Comparison of ENCODE assay signal across 21 cellular contexts in genomic region chr13:110689041-110689440, GRCh38. TPM values are rescaled to one million over a fixed set of nuclear protein-coding genes. Genes with fewer than 3 reads are reported as not detected.
DNase-seq lines count a peak whose midpoint lies in the region; ATAC-seq, FAIRE-seq and TF ChIP-seq lines count a peak whose summit lies in the region.
"Had no signal": no experiment of that assay in that cellular context is flagged by ENCODE, and none has a peak within 500 bp of the region (broad histone marks: within the 10 kb centered on the region; RNA-seq: fewer than 3 reads in every experiment).

No MANE protein-coding gene starts in this region.

- DNase-seq in activated T-cell treated with anti-CD3 and anti-CD28 coated beads, Interleukin-2, amount 50 U/mL, for 24 hours, result no peak
- no peak for DNase-seq in activated T-cell treated with anti-CD3 and anti-CD28 coated beads, Interleukin-2, amount 50 U/mL, for 48 hours
- DNase-seq in WERI-Rb-1 (peak; percentile 5), H1 (ENCODE audit: low read depth in 1 of 2, low spot score in 2 of 2) (no peak), AML-193 (lab: John Stamatoyannopoulos, UW) (no peak), middle frontal gyrus (ENCODE audit: extremely low spot score, low spot score) (no peak)
- DNase-seq in stimulated activated effector memory CD8-positive, alpha-beta T cell treated with anti-CD3 and anti-CD28 coated beads, Interleukin-12 subunit alpha, Interleukin-12 subunit beta, amount 100 ng/mL, for 72 hours (ENCODE audit: low spot score in 2 of 2), result no peak
- DNase-seq: 8988T; BE2C; C1 segment of cervical spinal cord; CD4-positive, CD25-positive, alpha-beta regulatory T cell; CD8-positive, alpha-beta memory T cell; COR-L47; DMS 273 treated with DMSO at 0.1 percent for 48 hours; DMS53; DND-41; EL; IMR-90 had no signal

- H2BK20ac ChIP-seq in H1 (ENCODE audit: low read length), result no peak overlapping the region

- H3K4ac ChIP-seq in H1 (replicated peaks; ENCODE audit: insufficient read length, low read depth, low read length), result no peak overlapping the region

- H2AK5ac ChIP-seq in H1 (ENCODE audit: low read depth, low read length), result no peak overlapping the region

- ATAC-seq in stimulated activated effector memory CD8-positive, alpha-beta T cell treated with anti-CD3 and anti-CD28 coated beads, Interleukin-12 subunit alpha, Interleukin-12 subunit beta, amount 100 ng/mL, for 72 hours, result no peak
- ATAC-seq: GM12878 had no signal

- CTCF ChIA-PET in H1 (lab: Charles Lee; ENCODE audit: partially characterized antibody), result interaction anchor here (0.6 to 3.0 kb wide), 7 partner anchors 9 to 620 kb away, joined by 3 to 11 read pairs (median 4); no protein-coding TSS in a partner anchor

- H3K4me1 ChIP-seq in H1 (replicated peaks in 1 of 4; ENCODE audit: control insufficient read depth in 3 of 4, insufficient read depth in 4 of 4, low read length in 3 of 4), result no peaks in the 10 kb centered on the region
- H3K4me1 ChIP-seq: BE2C, HAP-1 had no signal

- 0 out of 2 replicates have a peak overlapping the region, but pooled peaks have one; percentile 14 for H4K8ac ChIP-seq in H1 (ENCODE audit: extremely low read depth, insufficient read depth, low read length)

- no peak overlapping the region for H4K5ac ChIP-seq in H1 (ENCODE audit: insufficient read length, low read depth, low read length)

- no peak overlapping the region for H2BK5ac ChIP-seq in H1 (ENCODE audit: low read depth, low read length)

- peaks cover 83% of the 10 kb centered on the region for H3K36me3 Mint-ChIP-seq in activated T-cell treated with anti-CD3 and anti-CD28 coated beads, Interleukin-2, amount 50 U/mL, for 24 hours (ENCODE audit: low read depth)
- peaks cover 81% of the 10 kb centered on the region for H3K36me3 Mint-ChIP-seq in stimulated activated effector memory CD8-positive, alpha-beta T cell treated with anti-CD3 and anti-CD28 coated beads, Interleukin-12 subunit alpha, Interleukin-12 subunit beta, amount 100 ng/mL, for 72 hours

- H3K27ac Mint-ChIP-seq in activated T-cell treated with anti-CD3 and anti-CD28 coated beads, Interleukin-2, amount 50 U/mL, for 24 hours, result peak overlapping the region; percentile 18
- H3K27ac Mint-ChIP-seq in stimulated activated effector memory CD8-positive, alpha-beta T cell treated with anti-CD3 and anti-CD28 coated beads, Interleukin-12 subunit alpha, Interleukin-12 subunit beta, amount 100 ng/mL, for 72 hours, result peak overlapping the region; percentile 20

- no peak overlapping the region for H2BK15ac ChIP-seq in H1 (ENCODE audit: low read length)

- H2BK12ac ChIP-seq in H1 (ENCODE audit: low read depth, low read length), result no peak overlapping the region

- no peaks in the 10 kb centered on the region for H3K9me3 Mint-ChIP-seq in activated T-cell treated with anti-CD3 and anti-CD28 coated beads, Interleukin-2, amount 50 U/mL, for 24 hours
- no peaks in the 10 kb centered on the region for H3K9me3 Mint-ChIP-seq in stimulated activated effector memory CD8-positive, alpha-beta T cell treated with anti-CD3 and anti-CD28 coated beads, Interleukin-12 subunit alpha, Interleukin-12 subunit beta, amount 100 ng/mL, for 72 hours
- H3K9me3 Mint-ChIP-seq: CD4-positive, CD25-positive, alpha-beta regulatory T cell; CD8-positive, alpha-beta memory T cell had no signal

- H3K79me2 ChIP-seq in H1 (ENCODE audit: control insufficient read depth in 1 of 2, insufficient read depth in 2 of 2, low read length in 2 of 2), result no peaks in the 10 kb centered on the region

- H2AFZ ChIP-seq in H1 (ENCODE audit: low read length), result no peak overlapping the region

- TF ChIP-seq CTCF in WERI-Rb-1 (IDR thresholded peaks at IDR 0.05; ENCODE audit: low read depth, low read length) (no peak), H1 (IDR thresholded peaks at IDR 0.05; ENCODE audit: control extremely low read depth in 1 of 3, insufficient read depth in 1 of 3, low read depth in 1 of 3, low read length in 3 of 3) (no peak)

- no peak overlapping the region for H4K91ac ChIP-seq in H1 (replicated peaks; ENCODE audit: insufficient read length, low read length)

- TF ChIP-seq RAD21 in H1 (IDR thresholded peaks at IDR 0.05 in 1 of 2, conservative IDR thresholded peaks at IDR 0.05 in 1 of 2; ENCODE audit: low read depth in 2 of 2, low read length in 2 of 2), result no peak

- no peak overlapping the region for H3K18ac ChIP-seq in H1 (ENCODE audit: extremely low read depth, low read length)

- H3K9me3 ChIP-seq in WERI-Rb-1 (ENCODE audit: severe bottlenecking) (no peaks in the 10 kb centered on the region), H1 (ENCODE audit: insufficient read depth in 2 of 2, low read depth in 1 of 2, low read length in 1 of 2) (no peaks in the 10 kb centered on the region)
- H3K9me3 ChIP-seq: BE2C, HAP-1 had no signal

- WGBS in H1 (ENCODE audit: extremely low coverage in 1 of 2, insufficient coverage in 1 of 2, insufficient read length in 1 of 2, insufficient replicate concordance in 2 of 2, low coverage in 1 of 2, low lambda C conversion rate in 2 of 2, missing lambda C conversion rate in 1 of 2), 2 experiments, result 89% methylated on average over 9 of the region's 9 CpGs; no CpG with 5 or more reads in 1 of the 2 experiments

- H3K27ac ChIP-seq in WERI-Rb-1 (no peak overlapping the region), H1 (ENCODE audit: low read depth, low read length) (no peak overlapping the region)
- H3K27ac ChIP-seq: HL-60 had no signal

- POLR2A ChIA-PET in H1 (lab: Charles Lee; ENCODE audit: partially characterized antibody), result interaction anchor here (1.2 to 7.1 kb wide), 2 partner anchors 16 to 226 kb away, joined by 3 to 43 read pairs; partner anchors contain the start of gene CARS2

- H3K4me3 Mint-ChIP-seq in activated T-cell treated with anti-CD3 and anti-CD28 coated beads, Interleukin-2, amount 50 U/mL, for 24 hours, result no peak overlapping the region
- H3K4me3 Mint-ChIP-seq in stimulated activated effector memory CD8-positive, alpha-beta T cell treated with anti-CD3 and anti-CD28 coated beads, Interleukin-12 subunit alpha, Interleukin-12 subunit beta, amount 100 ng/mL, for 72 hours, result no peak overlapping the region
- H3K4me3 Mint-ChIP-seq: CD4-positive, CD25-positive, alpha-beta regulatory T cell; CD8-positive, alpha-beta memory T cell had no signal

- H3K23me2 ChIP-seq in H1 (ENCODE audit: low read depth, low read length), result no peaks in the 10 kb centered on the region; the same call in 1 of the 2 replicates

- no peak overlapping the region for H3K14ac ChIP-seq in H1 (ENCODE audit: insufficient read length)

- TF ChIP-seq POLR2A in H1 (IDR thresholded peaks at IDR 0.05; ENCODE audit: control extremely low read depth in 1 of 2, low read depth in 2 of 2, low read length in 2 of 2), result no peak

- no peak overlapping the region for H3K4me2 ChIP-seq in H1 (ENCODE audit: insufficient read depth in 1 of 2, low read depth in 2 of 2, low read length in 2 of 2)

- H3K27me3 ChIP-seq in WERI-Rb-1 (ENCODE audit: insufficient read depth, low read depth, severe bottlenecking), result no peaks in the 10 kb centered on the region
- no peaks in the 10 kb centered on the region for H3K27me3 ChIP-seq in H1 (replicated peaks in 1 of 4; ENCODE audit: control insufficient read depth in 3 of 4, extremely low read depth in 1 of 4, insufficient read depth in 3 of 4, low read length in 3 of 4)
- H3K27me3 ChIP-seq: BE2C had no signal

- TF ChIP-seq EP300 in H1 (IDR thresholded peaks at IDR 0.05; ENCODE audit: borderline replicate concordance in 1 of 2, low read depth in 2 of 2, low read length in 2 of 2), result no peak

- H3K4me1 Mint-ChIP-seq in activated T-cell treated with anti-CD3 and anti-CD28 coated beads, Interleukin-2, amount 50 U/mL, for 24 hours (ENCODE audit: low read depth), result no peaks in the 10 kb centered on the region
- peaks cover 7% of the 10 kb centered on the region for H3K4me1 Mint-ChIP-seq in stimulated activated effector memory CD8-positive, alpha-beta T cell treated with anti-CD3 and anti-CD28 coated beads, Interleukin-12 subunit alpha, Interleukin-12 subunit beta, amount 100 ng/mL, for 72 hours

- no peak overlapping the region for H3K9ac ChIP-seq in H1 (replicated peaks in 1 of 4; ENCODE audit: extremely low read depth in 1 of 4, low read depth in 3 of 4, low read length in 3 of 4)

- no peak overlapping the region for H3K56ac ChIP-seq in H1 (replicated peaks; ENCODE audit: insufficient read length, low read depth, low read length)

- H3K36me3 ChIP-seq in WERI-Rb-1, result peaks cover 75% of the 10 kb centered on the region
- peaks cover 0 to 7% (median 2%) of the 10 kb centered on the region in 4 experiments; a peak in 2 of 8 replicates for H3K36me3 ChIP-seq in H1 (ENCODE audit: control insufficient read depth in 2 of 4, insufficient read depth in 4 of 4, low read length in 3 of 4)
- H3K36me3 ChIP-seq: BE2C had no signal

- no peak overlapping the region for H2BK120ac ChIP-seq in H1 (replicated peaks; ENCODE audit: low read depth, low read length)

- peaks cover 0 to 3% of the 10 kb centered on the region in 2 experiments for H4K20me1 ChIP-seq in H1 (replicated peaks in 1 of 2; ENCODE audit: control insufficient read depth in 1 of 2, insufficient read depth in 2 of 2, low read length in 2 of 2)

- no peak for FAIRE-seq in H1 (lab: Jason Lieb, UNC)
- FAIRE-seq: GM12878 had no signal

- H3K4me3 ChIP-seq in WERI-Rb-1 (ENCODE audit: low read depth, low read length) (no peak overlapping the region), H1 (ENCODE audit: extremely low read depth in 1 of 4, insufficient read depth in 2 of 4, low read depth in 3 of 4, low read length in 4 of 4) (no peak overlapping the region)
- H3K4me3 ChIP-seq: GM12878, HAP-1 had no signal

- H3K27me3 Mint-ChIP-seq in activated T-cell treated with anti-CD3 and anti-CD28 coated beads, Interleukin-2, amount 50 U/mL, for 24 hours, result no peaks in the 10 kb centered on the region
- H3K27me3 Mint-ChIP-seq: CD4-positive, CD25-positive, alpha-beta regulatory T cell; CD8-positive, alpha-beta memory T cell had no signal

- H3K79me1 ChIP-seq in H1 (ENCODE audit: low read depth, low read length), result 0 out of 2 replicates have a peak, but pooled peaks cover 2% of the 10 kb centered on the region

- no peak overlapping the region for H3K23ac ChIP-seq in H1 (ENCODE audit: insufficient read length)

RNA-seq across cellular contexts. Expression of gene CARS2, which starts 16.9 kb away (rescaled TPM):
- 44.5 and 55.9 TPM in 2 replicates for total RNA-seq in H1 (2021; fragmentation: NEBNext Ultra II Directional; extraction: Animal tissue kit (Norgen Biotek cat#: 25700))
- 47.7 and 87.9 TPM in 2 replicates for polyA plus RNA-seq in H1 (2011; rRNA removed)
- 152 TPM for polyA plus RNA-seq in H1 (2011; cell fraction: cytosol; rRNA removed)
- 114 TPM for polyA plus RNA-seq in H1 (2011; cell fraction: nucleus; rRNA removed)
- polyA plus RNA-seq in H1 (2012, experiment 1 of 2), result 40.7 to 47.8 TPM (median 43.3 TPM) in 4 replicates
- polyA plus RNA-seq in H1 (2012, experiment 2 of 2), result 35.5 TPM
- 34.4 TPM for polyA plus RNA-seq in H1 (2013, experiment 1 of 2)
- polyA plus RNA-seq in H1 (2013, experiment 2 of 2), result 31.2 TPM
- polyA minus RNA-seq in H1 (2011; rRNA and poly(A)+ RNA removed), result 26.5 and 27.5 TPM in 2 replicates
- polyA minus RNA-seq in H1 (2011; cell fraction: cytosol; rRNA and poly(A)+ RNA removed), result 29.7 TPM
- 54.5 TPM for polyA minus RNA-seq in H1 (2011; cell fraction: nucleus; rRNA and poly(A)+ RNA removed)

RNA-seq across cellular contexts. Expression of gene ING1, which starts 24.5 kb away (rescaled TPM):
- 26.6 and 28.6 TPM in 2 replicates for total RNA-seq in H1 (2021; fragmentation: NEBNext Ultra II Directional; extraction: Animal tissue kit (Norgen Biotek cat#: 25700))
- 22.3 and 30.3 TPM in 2 replicates for polyA plus RNA-seq in H1 (2011; rRNA removed)
- polyA plus RNA-seq in H1 (2011; cell fraction: cytosol; rRNA removed), result 35.6 TPM
- polyA plus RNA-seq in H1 (2011; cell fraction: nucleus; rRNA removed), result 33.9 TPM
- polyA plus RNA-seq in H1 (2012, experiment 1 of 2), result 19.9 to 26.8 TPM (median 26.2 TPM) in 4 replicates
- 8.4 TPM for polyA plus RNA-seq in H1 (2012, experiment 2 of 2)
- polyA plus RNA-seq in H1 (2013, experiment 1 of 2), result 20.2 TPM
- 20.1 TPM for polyA plus RNA-seq in H1 (2013, experiment 2 of 2)
- 10.0 and 11.6 TPM in 2 replicates for polyA minus RNA-seq in H1 (2011; rRNA and poly(A)+ RNA removed)
- polyA minus RNA-seq in H1 (2011; cell fraction: cytosol; rRNA and poly(A)+ RNA removed), result 29.4 TPM
- polyA minus RNA-seq in H1 (2011; cell fraction: nucleus; rRNA and poly(A)+ RNA removed), result 20.5 TPM
